ENCODE assay signal across 8 cellular contexts in the genomic region with DNA sequence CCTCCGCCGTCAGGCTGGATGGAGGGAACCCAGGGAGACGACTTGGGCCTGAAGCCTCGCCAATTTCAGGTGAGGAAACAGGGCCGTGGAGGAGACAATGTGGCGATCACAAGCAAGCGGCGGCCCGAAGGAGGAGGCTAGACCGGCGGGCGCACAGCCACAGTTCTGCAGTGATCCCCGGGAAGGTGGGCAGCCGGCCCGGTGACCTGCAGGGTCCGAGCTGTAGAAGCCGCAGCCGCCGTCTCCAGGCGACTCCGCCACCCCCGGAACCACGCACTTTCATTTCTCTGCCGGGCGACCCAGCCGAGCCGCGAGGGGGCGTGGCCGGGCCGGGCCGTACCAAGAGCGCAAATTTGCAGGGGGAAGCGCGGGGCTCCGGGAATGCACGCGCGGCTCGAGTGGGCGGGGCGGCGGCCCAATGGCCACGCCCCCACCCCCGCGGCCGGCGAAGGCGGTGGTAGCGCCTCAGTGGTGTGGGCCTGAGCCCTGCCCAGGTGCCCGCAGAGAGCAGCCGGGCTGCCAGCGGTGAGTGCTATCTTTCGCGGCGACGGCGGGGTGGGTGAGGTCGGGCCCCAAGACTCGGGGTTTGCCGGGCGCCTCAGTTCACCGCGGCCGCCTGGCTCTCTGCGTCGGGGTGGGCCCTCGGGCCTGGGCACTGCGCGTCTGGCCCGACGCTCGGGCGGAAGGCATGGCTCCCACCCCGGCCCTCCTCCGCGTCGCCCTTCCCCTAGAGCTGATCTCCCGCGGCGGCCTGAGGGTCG. TPM values are rescaled to one million over a fixed set of nuclear protein-coding genes. Genes with fewer than 3 reads are reported as not detected.
DNase-seq lines count a peak whose midpoint lies in the region; ATAC-seq and TF ChIP-seq lines count a peak whose summit lies in the region.

A gene (plus strand): TSS at position 501 of the 761 bp plus-strand sequence. CDS start 38,847 bp downstream, outside the sequence.

- 0 to 1% methylated on average over 42 to 73 of the region's 82 CpGs for WGBS in GM23248 (ENCODE audit: low coverage in 1 of 2, low lambda C conversion rate in 2 of 2, missing lambda C conversion rate in 2 of 2), 2 experiments

- H3K27ac Mint-ChIP-seq in naive thymus-derived CD8-positive, alpha-beta T cell: peak within 1 kb of the TSS; percentile 93 to 99 (median 98)
- peak within 1 kb of the TSS; percentile 95 for H3K27ac Mint-ChIP-seq in stimulated activated naive B cell treated with anti-CD40 and anti-IgM and Interleukin-4, amounts not matched to agents 10 μg/mL and 1 μg/mL and 100 μg/mL, for 72 hours

- H3K27ac ChIP-seq in DOHH2 (ENCODE audit: low read depth, low read length) (peak within 1 kb of the TSS; percentile 38), GM23248 (peak within 1 kb of the TSS; percentile 70)

- H3K79me2 ChIP-seq in DOHH2 (ENCODE audit: control insufficient read depth, low read length): peaks cover 32% of the 10 kb centered on the region
- peaks cover 47% of the 10 kb centered on the region for H3K79me2 ChIP-seq in GM23248 (ENCODE audit: insufficient read depth)

- H3K9ac ChIP-seq in GM23248: peak within 1 kb of the TSS; percentile 89

- ATAC-seq in naive thymus-derived CD8-positive, alpha-beta T cell: peak; percentile 84 to 93
- ATAC-seq in stimulated activated naive B cell treated with anti-CD40 and anti-IgM and Interleukin-4, amounts not matched to agents 10 μg/mL and 1 μg/mL and 100 μg/mL, for 72 hours (replicated peaks): peak; percentile 90 to 93

- peak within 1 kb of the TSS; percentile 90 to 96 (median 93) for H3K4me3 Mint-ChIP-seq in naive thymus-derived CD8-positive, alpha-beta T cell
- peak within 1 kb of the TSS; percentile 87 to 95 for H3K4me3 Mint-ChIP-seq in stimulated activated naive B cell treated with anti-CD40 and anti-IgM and Interleukin-4, amounts not matched to agents 10 μg/mL and 1 μg/mL and 100 μg/mL, for 72 hours

- peak within 1 kb of the TSS; percentile 95 for H3K4me2 ChIP-seq in DOHH2 (ENCODE audit: low read length)
- H3K4me2 ChIP-seq in GM23248 (ENCODE audit: unreplicated experiment): peak within 1 kb of the TSS; percentile 86

- DNase-seq in GM23248 (peak; percentile 94), Kasumi-1 (lab: John Stamatoyannopoulos, UW) (peak; percentile 79 to 82), RKO (ENCODE audit: low spot score) (peak; percentile 90), fibroblast of gingiva (ENCODE audit: low read depth) (peak; percentile 96)
- peak; percentile 97 to 98 for DNase-seq in activated T-helper 1 cell treated with anti-CD3 and anti-CD28 coated beads, Interleukin-2, amount 50 U/mL, for 16 hours (ENCODE audit: low read depth in 1 of 2, low spot score in 1 of 2)
- peak; percentile 92 to 99 (median 98) for DNase-seq in naive thymus-derived CD8-positive, alpha-beta T cell
- peak; percentile 97 for DNase-seq in stimulated activated naive B cell treated with anti-CD40 and anti-IgM and Interleukin-4, amounts not matched to agents 10 μg/mL and 1 μg/mL and 100 μg/mL, for 72 hours

- TF ChIP-seq CTCF in DOHH2 (IDR thresholded peaks at IDR 0.05; ENCODE audit: low read depth, low read length, poor library complexity, severe bottlenecking): peak; percentile 36

- H3K36me3 Mint-ChIP-seq in naive thymus-derived CD8-positive, alpha-beta T cell: peaks cover 0 to 5% (median 0%) of the 10 kb centered on the region in 3 donors
- peaks cover 3 to 8% of the 10 kb centered on the region in 2 donors for H3K36me3 Mint-ChIP-seq in stimulated activated naive B cell treated with anti-CD40 and anti-IgM and Interleukin-4, amounts not matched to agents 10 μg/mL and 1 μg/mL and 100 μg/mL, for 72 hours

- in situ Hi-C loops in GM23248 (cut with MboI): no loop called here

- H3K9me3 ChIP-seq in DOHH2 (ENCODE audit: control insufficient read depth, insufficient read depth, low read length): no peaks in the 10 kb centered on the region
- no peaks in the 10 kb centered on the region for H3K9me3 ChIP-seq in GM23248 (ENCODE audit: low read depth)

- H3K4me3 ChIP-seq in DOHH2 (ENCODE audit: low read length) (peak within 1 kb of the TSS; percentile 88), GM23248 (peak within 1 kb of the TSS; percentile 97)

- peaks cover 5% of the 10 kb centered on the region; the same call in 1 of the 2 replicates for H4K20me1 ChIP-seq in DOHH2 (ENCODE audit: control insufficient read depth, insufficient read depth, low read depth, low read length)
- no peaks in the 10 kb centered on the region for H4K20me1 ChIP-seq in GM23248 (ENCODE audit: insufficient read depth)

- H3K36me3 ChIP-seq in DOHH2 (ENCODE audit: control insufficient read depth, low read length): no peaks in the 10 kb centered on the region
- H3K36me3 ChIP-seq in GM23248 (ENCODE audit: low read depth): no peaks in the 10 kb centered on the region

- no peaks in the 10 kb centered on the region for H3K27me3 Mint-ChIP-seq in naive thymus-derived CD8-positive, alpha-beta T cell
- no peaks in the 10 kb centered on the region for H3K27me3 Mint-ChIP-seq in stimulated activated naive B cell treated with anti-CD40 and anti-IgM and Interleukin-4, amounts not matched to agents 10 μg/mL and 1 μg/mL and 100 μg/mL, for 72 hours

- POLR2A ChIA-PET in naive thymus-derived CD8-positive, alpha-beta T cell (lab: Charles Lee): interaction anchor here (0.7 to 6.3 kb wide), 16 partner anchors 9 to 1728 kb away, joined by 3 to 33 read pairs (median 4); a partner anchor contains a TSS

- H3K9me3 Mint-ChIP-seq in naive thymus-derived CD8-positive, alpha-beta T cell: no peaks in the 10 kb centered on the region
- no peaks in the 10 kb centered on the region for H3K9me3 Mint-ChIP-seq in stimulated activated naive B cell treated with anti-CD40 and anti-IgM and Interleukin-4, amounts not matched to agents 10 μg/mL and 1 μg/mL and 100 μg/mL, for 72 hours

- peak within 1 kb of the TSS; percentile 97 for H2AFZ ChIP-seq in GM23248

- no peaks in the 10 kb centered on the region for H3K27me3 ChIP-seq in DOHH2 (ENCODE audit: control insufficient read depth, low read length)
- H3K27me3 ChIP-seq in GM23248 (replicated peaks; ENCODE audit: insufficient read depth): no peaks in the 10 kb centered on the region

- no peaks in the 10 kb centered on the region for H3K9me2 ChIP-seq in DOHH2 (replicated peaks; ENCODE audit: control insufficient read depth, low read length)
- no peaks in the 10 kb centered on the region for H3K9me2 ChIP-seq in GM23248 (ENCODE audit: insufficient read depth)

- H3K4me1 ChIP-seq in DOHH2 (ENCODE audit: control insufficient read depth, low read length): peaks cover 23% of the 10 kb centered on the region
- H3K4me1 ChIP-seq in GM23248 (ENCODE audit: insufficient read depth): peaks cover 3% of the 10 kb centered on the region; the same call in 1 of the 2 replicates

- 0 out of 2 replicates have a peak, but pooled peaks cover 3% of the 10 kb centered on the region for H3F3A ChIP-seq in DOHH2 (ENCODE audit: control insufficient read depth, insufficient read depth)
- H3F3A ChIP-seq in GM23248 (ENCODE audit: insufficient read depth): no peaks in the 10 kb centered on the region

- peaks cover 16 to 49% (median 41%) of the 10 kb centered on the region in 4 donors for H3K4me1 Mint-ChIP-seq in naive thymus-derived CD8-positive, alpha-beta T cell
- peaks cover 21 to 39% of the 10 kb centered on the region in 2 donors for H3K4me1 Mint-ChIP-seq in stimulated activated naive B cell treated with anti-CD40 and anti-IgM and Interleukin-4, amounts not matched to agents 10 μg/mL and 1 μg/mL and 100 μg/mL, for 72 hours

RNA-seq across cellular contexts. Expression of the gene that starts here (rescaled TPM):
- total RNA-seq in GM23248 (2014; rRNA removed; shearing (Covaris generic)): 38.2 and 42.7 TPM in 2 replicates
- 54.4 and 58.6 TPM in 2 replicates for polyA plus RNA-seq in GM23248 (2016; fragmentation: Nextera tagmentation; extraction: Ambion mirVana)
- 10 to 100 TPM; 74.4 to 80.3 TPM for total RNA-seq in naive thymus-derived CD8-positive, alpha-beta T cell
- polyA plus RNA-seq in naive thymus-derived CD8-positive, alpha-beta T cell: 10 to 100 TPM; 32.6 to 51.0 (median 45.2) TPM

Comparison
In these comparisons a context has a peak if more than half of its experiments do, and no peak if none do; other contexts are left out.
1. Peak in every context shown above with its lines: DNase-seq, ATAC-seq, H3K4me3 ChIP-seq and H3K27ac ChIP-seq.